ENCODE assay signal across 5 cellular contexts in genomic region chr9:135063466-135063865, GRCh38. TPM values are rescaled to one million over a fixed set of nuclear protein-coding genes. Genes with fewer than 3 reads are reported as not detected.
"Had no signal": no experiment of that assay in that cellular context is flagged by ENCODE, and none has a peak within 500 bp of the region (broad histone marks: within the 10 kb centered on the region; RNA-seq: fewer than 3 reads in every experiment).

No MANE protein-coding gene starts in this region.

RNA-seq across cellular contexts. Expression of gene OLFM1, which starts 24.0 kb away (rescaled TPM):
- total RNA-seq: activated CD4-positive, alpha-beta memory T cell treated with anti-CD3 and anti-CD28 coated beads, Interleukin-2, amount 10 ng/mL, durations not matched to agents 7 days and 5 days; activated CD4-positive, alpha-beta T cell treated with anti-CD3 and anti-CD28 coated beads, Interleukin-2, amount 10 ng/mL, durations not matched to agents 7 days and 5 days; activated naive CD4-positive, alpha-beta T cell treated with anti-CD3 and anti-CD28 coated beads, Interleukin-2, amount 50 U/mL, for 72 hours; activated naive CD8-positive, alpha-beta T cell treated with anti-CD3 and anti-CD28 coated beads, Interleukin-2, amount 10 ng/mL, durations not matched to agents 7 days and 5 days; epithelial cell of proximal tubule had no signal
